ENCODE assay signal across 1 cellular context in the genomic region with DNA sequence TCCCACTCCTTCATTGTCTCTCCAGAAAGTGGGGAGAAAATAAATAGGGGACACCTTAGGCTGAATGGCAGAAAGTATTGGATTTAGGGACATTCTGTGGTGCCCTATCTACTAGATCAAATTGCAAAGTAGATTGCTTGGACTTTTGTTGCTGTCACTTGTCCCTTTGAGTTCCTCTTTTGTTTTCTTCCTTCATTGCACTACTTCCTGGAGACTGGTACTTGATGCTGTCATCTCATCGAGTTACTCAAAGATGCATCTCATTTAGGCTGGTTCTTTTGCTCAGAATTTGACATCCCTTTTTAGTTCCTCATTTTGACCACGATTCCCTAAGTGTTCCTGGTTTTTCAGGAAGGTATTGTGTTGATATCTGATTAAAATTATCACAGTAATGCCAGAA.
TF ChIP-seq lines count a peak whose summit lies in the region.

No MANE protein-coding gene starts in this region.

TF ChIP-seq in HEK293, 187 proteins besides CTCF, POLR2A, EP300 and RAD21 (continued from another document):
- TF ChIP-seq, protein P1, sequence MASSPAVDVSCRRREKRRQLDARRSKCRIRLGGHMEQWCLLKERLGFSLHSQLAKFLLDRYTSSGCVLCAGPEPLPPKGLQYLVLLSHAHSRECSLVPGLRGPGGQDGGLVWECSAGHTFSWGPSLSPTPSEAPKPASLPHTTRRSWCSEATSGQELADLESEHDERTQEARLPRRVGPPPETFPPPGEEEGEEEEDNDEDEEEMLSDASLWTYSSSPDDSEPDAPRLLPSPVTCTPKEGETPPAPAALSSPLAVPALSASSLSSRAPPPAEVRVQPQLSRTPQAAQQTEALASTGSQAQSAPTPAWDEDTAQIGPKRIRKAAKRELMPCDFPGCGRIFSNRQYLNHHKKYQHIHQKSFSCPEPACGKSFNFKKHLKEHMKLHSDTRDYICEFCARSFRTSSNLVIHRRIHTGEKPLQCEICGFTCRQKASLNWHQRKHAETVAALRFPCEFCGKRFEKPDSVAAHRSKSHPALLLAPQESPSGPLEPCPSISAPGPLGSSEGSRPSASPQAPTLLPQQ (tag by site-specific recombination; IDR thresholded peaks at IDR 0.05): no peak
TF ChIP-seq in HEK293: peak in this region for 1.
